Comparison of ENCODE assay signal across 9 cellular contexts in genomic region chr1:24929876-24930702, GRCh38. TPM values are rescaled to one million over a fixed set of nuclear protein-coding genes. Genes with fewer than 3 reads are reported as not detected.
DNase-seq lines count a peak whose midpoint lies in the region; ATAC-seq and TF ChIP-seq lines count a peak whose summit lies in the region.
"Had no signal": no experiment of that assay in that cellular context is flagged by ENCODE, and none has a peak within 500 bp of the region (broad histone marks: within the 10 kb centered on the region; RNA-seq: fewer than 3 reads in every experiment).

TSS of gene RUNX3 (minus strand) at chr1:24930276. CDS start at chr1:24929868, 408 bp downstream.

- H3K36me3 ChIP-seq in esophagus squamous epithelium (no peaks in the 10 kb centered on the region), aorta (ENCODE audit: control insufficient read depth in 1 of 2, insufficient read depth in 2 of 2, low read length in 1 of 2) (no peaks in the 10 kb centered on the region)
- H3K36me3 ChIP-seq: uterus had no signal

- H3K4me3 ChIP-seq in esophagus squamous epithelium (peak within 1 kb of the TSS; percentile 22 to 67 (median 40)), aorta (ENCODE audit: low read length in 2 of 2) (peak within 1 kb of the TSS; percentile 4 to 31)

- TF ChIP-seq CTCF in esophagus squamous epithelium (IDR thresholded peaks at IDR 0.05): peak in 1 of 6 experiments; percentile 8

- H3K27ac Mint-ChIP-seq in activated CD8-positive, alpha-beta T cell treated with anti-CD3 and anti-CD28 coated beads, Interleukin-2, amount 10 ng/mL, durations not matched to agents 7 days and 5 days: peak within 1 kb of the TSS; percentile 85

- no peaks in the 10 kb centered on the region for H3K27me3 Mint-ChIP-seq in activated CD8-positive, alpha-beta T cell treated with anti-CD3 and anti-CD28 coated beads, Interleukin-2, amount 10 ng/mL, durations not matched to agents 7 days and 5 days (ENCODE audit: low read depth)

- no peaks in the 10 kb centered on the region for H3K9me3 Mint-ChIP-seq in activated CD8-positive, alpha-beta T cell treated with anti-CD3 and anti-CD28 coated beads, Interleukin-2, amount 10 ng/mL, durations not matched to agents 7 days and 5 days (ENCODE audit: insufficient read depth)

- peak within 1 kb of the TSS; percentile 65 to 88 (median 76) for H3K27ac ChIP-seq in esophagus squamous epithelium
- no peak within 1 kb of the TSS for H3K27ac ChIP-seq in aorta (ENCODE audit: low read depth in 1 of 2, low read length in 2 of 2)
- H3K27ac ChIP-seq: uterus had no signal

- H3K27me3 ChIP-seq in esophagus squamous epithelium (peaks cover 34 to 100% (median 48%) of the 10 kb centered on the region in 4 donors), aorta (ENCODE audit: control insufficient read depth in 1 of 2, insufficient read depth in 2 of 2, low read length in 1 of 2) (no peaks in the 10 kb centered on the region)

- intact Hi-C loops in esophagus squamous epithelium (cut with DNase I) (no loop called here), posterior vena cava (cut with DNase I) (loop anchor here in 1 of 2 donors (5.0 to 10.0 kb wide), 2 partner anchors 107 to 165 kb away; no protein-coding TSS in a partner anchor), aorta (cut with DNase I) (loop anchor here in 1 of 2 donors (5.0 to 10.0 kb wide), 3 partner anchors 107 to 275 kb away; no protein-coding TSS in a partner anchor)

- peaks cover 80% of the 10 kb centered on the region for H3K4me1 Mint-ChIP-seq in activated CD8-positive, alpha-beta T cell treated with anti-CD3 and anti-CD28 coated beads, Interleukin-2, amount 10 ng/mL, durations not matched to agents 7 days and 5 days (ENCODE audit: low read depth)

- DNase-seq in AG08395 (ENCODE audit: low spot score) (peak; percentile 96), NCI-H2196 treated with DMSO at 0.1 percent for 48 hours (lab: John Stamatoyannopoulos, UW; ENCODE audit: unreplicated experiment) (peak; percentile 62), esophagus squamous epithelium (lab: John Stamatoyannopoulos, UW) (peak; percentile 35), posterior vena cava (ENCODE audit: low spot score) (peak; percentile 92), aorta (peak; percentile 87 to 88)
- DNase-seq in activated CD8-positive, alpha-beta T cell treated with anti-CD3 and anti-CD28 coated beads, Interleukin-2, amount 10 ng/mL, durations not matched to agents 7 days and 5 days: peak; percentile 92

- peaks cover 31 to 70% (median 41%) of the 10 kb centered on the region in 3 donors for H3K4me1 ChIP-seq in esophagus squamous epithelium
- no peaks in the 10 kb centered on the region for H3K4me1 ChIP-seq in aorta (ENCODE audit: control insufficient read depth in 1 of 2, insufficient read depth in 2 of 2, low read length in 2 of 2)

- ATAC-seq in HG03025 (IDR thresholded peaks at IDR 0.05; ENCODE audit: low FRiP score, unreplicated experiment) (peak; percentile 64), aorta (ENCODE audit: low FRiP score) (peak; percentile 68)
- ATAC-seq in activated CD8-positive, alpha-beta T cell treated with anti-CD3 and anti-CD28 coated beads, Interleukin-2, amount 10 ng/mL, durations not matched to agents 7 days and 5 days: peak; percentile 79

- CTCF ChIA-PET in activated CD8-positive, alpha-beta T cell treated with anti-CD3 and anti-CD28 coated beads, Interleukin-2, amount 10 ng/mL, durations not matched to agents 7 days and 5 days (lab: Charles Lee): interaction anchor here (0.7 to 9.9 kb wide), 19 partner anchors 15 to 218 kb away, joined by 3 to 85 read pairs (median 5); no protein-coding TSS in a partner anchor

- 0 to 5% methylated on average over 4 of the region's 117 CpGs for WGBS in esophagus squamous epithelium, 2 donors
- WGBS in aorta, 2 donors: 2 to 3% methylated on average over 66 to 117 of the region's 117 CpGs

- no peaks in the 10 kb centered on the region for H3K9me3 ChIP-seq in esophagus squamous epithelium
- H3K9me3 ChIP-seq in aorta (ENCODE audit: control insufficient read depth, low read length): no peaks in the 10 kb centered on the region
- H3K9me3 ChIP-seq: uterus had no signal

- H3K36me3 Mint-ChIP-seq in activated CD8-positive, alpha-beta T cell treated with anti-CD3 and anti-CD28 coated beads, Interleukin-2, amount 10 ng/mL, durations not matched to agents 7 days and 5 days (ENCODE audit: low read depth): peaks cover 81% of the 10 kb centered on the region

- POLR2A ChIA-PET in activated CD8-positive, alpha-beta T cell treated with anti-CD3 and anti-CD28 coated beads, Interleukin-2, amount 10 ng/mL, durations not matched to agents 7 days and 5 days (lab: Charles Lee): interaction anchor here (0.6 to 8.1 kb wide), 14 partner anchors 10 to 317 kb away, joined by 3 to 63 read pairs (median 4); partner anchors contain the start of genes RSRP1 and SYF2

- TF ChIP-seq POLR2A in GM18526 (IDR thresholded peaks at IDR 0.05; ENCODE audit: extremely low read depth, insufficient read length): peak; percentile 90
- TF ChIP-seq POLR2A in esophagus squamous epithelium (IDR thresholded peaks at IDR 0.05): peak in 2 of 4 donors; percentile 20 to 58

- peak within 1 kb of the TSS; percentile 95 for H3K4me3 Mint-ChIP-seq in activated CD8-positive, alpha-beta T cell treated with anti-CD3 and anti-CD28 coated beads, Interleukin-2, amount 10 ng/mL, durations not matched to agents 7 days and 5 days

RNA-seq across cellular contexts. Expression of gene RUNX3, which starts in this region (rescaled TPM):
- total RNA-seq in activated CD8-positive, alpha-beta T cell treated with anti-CD3 and anti-CD28 coated beads, Interleukin-2, amount 10 ng/mL, durations not matched to agents 7 days and 5 days: 100 to 1,000 TPM; 144 to 147 TPM
- total RNA-seq in esophagus squamous epithelium (1 to 10 TPM; 1.9 to 5.7 (median 3.1) TPM), posterior vena cava (1 to 10 TPM; 5.0 to 8.9 TPM), aorta (1 to 10 TPM; 2.9 to 4.4 TPM)
- 1 to 10 TPM; 1.1 to 1.3 TPM for polyA plus RNA-seq in aorta

Comparison
In these comparisons a context has a peak if more than half of its experiments do, and no peak if none do; other contexts are left out.
1. RNA of gene RUNX3 (total RNA-seq): 144 to 147 TPM in activated CD8-positive, alpha-beta T cell treated with anti-CD3 and anti-CD28 coated beads, Interleukin-2, amount 10 ng/mL, durations not matched to agents 7 days and 5 days; 5.0 to 8.9 TPM in posterior vena cava, 2.9 to 4.4 TPM in aorta and 1.9 to 5.7 TPM in esophagus squamous epithelium; every median in the first group is over 10 times any median in the second.
2. DNase-seq: peak in every context shown above with its lines; median percentile 96 in AG08395; 92 in activated CD8-positive, alpha-beta T cell treated with anti-CD3 and anti-CD28 coated beads, Interleukin-2, amount 10 ng/mL, durations not matched to agents 7 days and 5 days; 92 in posterior vena cava; 88 in aorta; 62 in NCI-H2196 treated with DMSO at 0.1 percent for 48 hours; 35 in esophagus squamous epithelium.
3. H3K27ac ChIP-seq: peak in esophagus squamous epithelium (4 of 4); none in aorta (0 of 2).
4. Peak in every context shown above with its lines, with median percentiles within 50 percentile points of each other: ATAC-seq.